8 cellular contexts compared by ENCODE assay signal in the genomic region with DNA sequence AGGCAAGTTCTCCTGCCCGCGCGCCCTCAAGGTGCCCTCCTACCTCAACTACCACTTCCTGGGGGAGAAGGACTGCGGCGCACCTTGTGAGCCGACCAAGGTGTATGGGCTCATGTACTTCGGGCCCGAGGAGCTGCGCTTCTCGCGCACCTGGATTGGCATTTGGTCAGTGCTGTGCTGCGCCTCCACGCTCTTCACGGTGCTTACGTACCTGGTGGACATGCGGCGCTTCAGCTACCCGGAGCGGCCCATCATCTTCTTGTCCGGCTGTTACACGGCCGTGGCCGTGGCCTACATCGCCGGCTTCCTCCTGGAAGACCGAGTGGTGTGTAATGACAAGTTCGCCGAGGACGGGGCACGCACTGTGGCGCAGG. TPM values are rescaled to one million over a fixed set of nuclear protein-coding genes. Genes with fewer than 3 reads are reported as not detected.
DNase-seq lines count a peak whose midpoint lies in the region; ATAC-seq and TF ChIP-seq lines count a peak whose summit lies in the region.

No MANE protein-coding gene starts in this region.

- no peak for DNase-seq in MM.1S
- DNase-seq in endothelial cell (ENCODE audit: low spot score) = no peak
- peak; percentile 18 for DNase-seq in neural progenitor cell (ENCODE audit: low spot score)
- no peak for DNase-seq in RKO (ENCODE audit: low spot score)
- no peak for DNase-seq in cerebellum (ENCODE audit: low spot score)
- DNase-seq in ureter (ENCODE audit: low spot score) = no peak

- H3K4me2 ChIP-seq in MM.1S (ENCODE audit: low read depth, low read length) = peak overlapping the region; percentile 97
- peak overlapping the region; percentile 86 for H3K4me2 ChIP-seq in neural progenitor cell

- no peak overlapping the region for H3K27ac Mint-ChIP-seq in endothelial cell (ENCODE audit: unreplicated experiment)
- H3K27ac Mint-ChIP-seq in neural progenitor cell = no peak overlapping the region

- no peaks in the 10 kb centered on the region for H3K9me3 ChIP-seq in MM.1S (replicated peaks; ENCODE audit: insufficient read depth, low read length)
- H3K9me3 ChIP-seq in neural progenitor cell (ENCODE audit: low read depth) = no peaks in the 10 kb centered on the region

- H3K27ac ChIP-seq in C4-2B (peak overlapping the region; percentile 98), MM.1S (ENCODE audit: low read length) (no peak overlapping the region), neural progenitor cell (no peak overlapping the region)

- H3K9me3 Mint-ChIP-seq in endothelial cell (ENCODE audit: unreplicated experiment) (no peaks in the 10 kb centered on the region), neural progenitor cell (peaks cover 3% of the 10 kb centered on the region)

- H3K9me2 ChIP-seq in MM.1S (replicated peaks; ENCODE audit: insufficient read depth, low read length) = no peaks in the 10 kb centered on the region

- H3K27me3 ChIP-seq in MM.1S (replicated peaks; ENCODE audit: insufficient read depth, low read length) (peaks cover 10% of the 10 kb centered on the region; the same call in 1 of the 2 replicates), neural progenitor cell (peaks cover 93% of the 10 kb centered on the region)

- peaks cover 24% of the 10 kb centered on the region for H3K27me3 Mint-ChIP-seq in endothelial cell (ENCODE audit: unreplicated experiment)
- peaks cover 12% of the 10 kb centered on the region for H3K27me3 Mint-ChIP-seq in neural progenitor cell (ENCODE audit: insufficient read depth, low read depth)

- H3K9ac ChIP-seq in MM.1S (ENCODE audit: low read length) (no peak overlapping the region), neural progenitor cell (no peak overlapping the region)

- peaks cover 18% of the 10 kb centered on the region for H3K4me1 Mint-ChIP-seq in endothelial cell (ENCODE audit: unreplicated experiment)
- peaks cover 45% of the 10 kb centered on the region for H3K4me1 Mint-ChIP-seq in neural progenitor cell

- H3F3A ChIP-seq in MM.1S (ENCODE audit: insufficient read depth, low read length) (no peaks in the 10 kb centered on the region), neural progenitor cell (ENCODE audit: low read depth) (peaks cover 8% of the 10 kb centered on the region)

- no peaks in the 10 kb centered on the region for H4K20me1 ChIP-seq in MM.1S (ENCODE audit: insufficient read depth, low read length)
- peaks cover 35% of the 10 kb centered on the region for H4K20me1 ChIP-seq in neural progenitor cell (ENCODE audit: low read depth)

- peaks cover 6% of the 10 kb centered on the region; the same call in 1 of the 2 replicates for H3K4me1 ChIP-seq in MM.1S (ENCODE audit: low read length)
- H3K4me1 ChIP-seq in neural progenitor cell = peaks cover 32% of the 10 kb centered on the region

- H3K79me2 ChIP-seq in MM.1S (ENCODE audit: low read length) = no peaks in the 10 kb centered on the region
- no peaks in the 10 kb centered on the region for H3K79me2 ChIP-seq in neural progenitor cell (ENCODE audit: low read depth)

- no peak for TF ChIP-seq CTCF in C4-2B (conservative IDR thresholded peaks at IDR 0.05)
- no peak for TF ChIP-seq CTCF in MM.1S (IDR thresholded peaks at IDR 0.05; ENCODE audit: low read length)
- no peak for TF ChIP-seq CTCF in endothelial cell (IDR thresholded peaks at IDR 0.05; ENCODE audit: unreplicated experiment)
- TF ChIP-seq CTCF in neural progenitor cell (IDR thresholded peaks at IDR 0.05) = no peak

- H3K36me3 Mint-ChIP-seq in endothelial cell (ENCODE audit: low read depth, unreplicated experiment) (peaks cover 18% of the 10 kb centered on the region), neural progenitor cell (peaks cover 7% of the 10 kb centered on the region)

- H2AFZ ChIP-seq in MM.1S (ENCODE audit: low read length) (0 out of 2 replicates have a peak overlapping the region, but pooled peaks have one; percentile 80), neural progenitor cell (replicated peaks) (no peak overlapping the region)

- no peak for ATAC-seq in HG02885 (IDR thresholded peaks at IDR 0.05; ENCODE audit: poor library complexity, unreplicated experiment)

- peak overlapping the region; percentile 94 for H3K4me3 Mint-ChIP-seq in endothelial cell (ENCODE audit: unreplicated experiment)
- peak overlapping the region; percentile 93 for H3K4me3 Mint-ChIP-seq in neural progenitor cell

- H3K4me3 ChIP-seq in MM.1S (ENCODE audit: low read length) (peak overlapping the region; percentile 82), neural progenitor cell (peak overlapping the region; percentile 91)

- no peaks in the 10 kb centered on the region for H3K36me3 ChIP-seq in MM.1S (replicated peaks; ENCODE audit: insufficient read depth, low read length)
- no peaks in the 10 kb centered on the region for H3K36me3 ChIP-seq in neural progenitor cell

RNA-seq across cellular contexts. Expression of gene FZD1, which starts 1.4 kb away (rescaled TPM):
- total RNA-seq in endothelial cell (ENCODE audit: unreplicated experiment) (38.7 TPM), neural progenitor cell (ENCODE audit: low replicate concordance) (5.1 and 10.9 TPM in 2 replicates), cerebellum (14.8 TPM), ureter (20.7 TPM)
